8 cellular contexts compared by ENCODE assay signal in the genomic region with DNA sequence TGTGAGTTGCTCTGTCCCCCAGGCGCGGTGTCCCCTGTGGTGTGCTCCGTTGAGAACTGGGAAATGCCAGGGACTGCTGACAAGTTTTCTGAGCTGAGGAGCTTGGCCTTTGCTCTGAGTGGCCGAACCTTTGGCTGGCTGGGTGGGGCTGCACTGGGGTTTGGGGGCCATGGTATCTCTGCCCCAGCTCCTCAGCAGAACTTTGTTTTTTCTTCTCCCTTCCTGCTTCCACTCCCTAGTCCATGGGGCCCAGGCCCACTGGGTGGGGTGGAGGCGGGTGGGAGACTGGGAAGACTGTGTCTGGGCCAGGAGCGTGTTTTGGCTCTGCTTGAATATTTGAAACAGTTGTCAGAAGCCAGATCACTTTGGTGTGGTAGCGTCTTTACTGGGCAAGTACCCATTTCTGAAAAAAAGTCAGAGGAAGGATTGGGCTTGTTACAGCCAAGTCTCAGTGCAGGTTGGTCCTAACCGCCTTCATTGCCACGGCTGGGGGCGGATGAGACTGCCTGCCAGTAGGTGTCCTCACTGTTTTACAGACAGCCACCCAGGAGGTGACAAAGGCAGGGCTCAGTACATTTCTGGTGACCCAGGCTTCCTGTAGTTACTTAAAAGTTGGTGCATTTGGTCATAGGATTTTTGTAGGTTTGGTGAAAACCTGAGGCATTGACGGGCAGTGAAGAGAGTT.
A peak's percentile ranks its signal among the peaks of the same experiment; 100 is the strongest.
DNase-seq lines count a peak whose midpoint lies in the region; ATAC-seq and TF ChIP-seq lines count a peak whose summit lies in the region.

No MANE protein-coding gene starts in this region.

- H3K9me3 ChIP-seq in BLaER1 (no peaks in the 10 kb centered on the region), lung (ENCODE audit: control insufficient read depth in 2 of 2, insufficient read depth in 1 of 2, low read length in 1 of 2) (no peaks in the 10 kb centered on the region)

- ATAC-seq in lung (ENCODE audit: insufficient read depth, low FRiP score) (no peak), HG03354 (IDR thresholded peaks at IDR 0.05; ENCODE audit: poor library complexity, severe bottlenecking, unreplicated experiment) (no peak), GM19467 (IDR thresholded peaks at IDR 0.05; ENCODE audit: unreplicated experiment) (no peak)

- H4K20me1 ChIP-seq in BLaER1, result peaks cover 71% of the 10 kb centered on the region

- peak overlapping the region; percentile 59 for H3K27ac ChIP-seq in BLaER1
- peak overlapping the region; percentile 80 to 90 for H3K27ac ChIP-seq in lung (ENCODE audit: low read depth in 1 of 2, low read length in 1 of 2)
- peak overlapping the region; percentile 75 for H3K27ac ChIP-seq in temporal lobe (ENCODE audit: low read depth, low read length)

- H3K27me3 ChIP-seq in BLaER1 (no peaks in the 10 kb centered on the region), lung (ENCODE audit: control insufficient read depth, insufficient read depth) (no peaks in the 10 kb centered on the region)

- TF ChIP-seq CTCF in GM13977 (IDR thresholded peaks at IDR 0.05; ENCODE audit: extremely low read depth, insufficient read depth, missing control alignments) (peak; percentile 57), lung (IDR thresholded peaks at IDR 0.05; ENCODE audit: control extremely low read depth, extremely low read depth) (peak; percentile 33)

- peak overlapping the region; percentile 66 for H3K4me2 ChIP-seq in BLaER1

- H3K4me1 ChIP-seq in BLaER1, result peaks cover 84% of the 10 kb centered on the region
- peaks cover 13 to 31% of the 10 kb centered on the region in 2 donors for H3K4me1 ChIP-seq in lung (ENCODE audit: control insufficient read depth in 2 of 2, insufficient read depth in 2 of 2, low read length in 2 of 2)

- in situ Hi-C loops in GM13977 (cut with MboI; ENCODE audit: low pct_unique_long_range_greater_than_20kb, low sequenced_read_pairs, unreplicated experiment), result no loop called here

- H3K4me3 ChIP-seq in BLaER1, result no peak overlapping the region
- H3K4me3 ChIP-seq in lung, result peak overlapping the region; percentile 47

- DNase-seq in GM13977 (ENCODE audit: low spot score), result peak; percentile 80
- peak; percentile 43 to 53 for DNase-seq in SHP77 (lab: John Stamatoyannopoulos, UW)
- DNase-seq in dermis blood vessel endothelial cell, result peak; percentile 70
- no peak for DNase-seq in lung (ENCODE audit: low spot score)

- 31 to 67% methylated on average over 11 of the region's 11 CpGs for WGBS in lung, 2 donors

- H3K9ac ChIP-seq in BLaER1, result peak overlapping the region; percentile 49

- H3K36me3 ChIP-seq in BLaER1 (no peaks in the 10 kb centered on the region), lung (ENCODE audit: control insufficient read depth in 2 of 2, insufficient read depth in 2 of 2, low read length in 2 of 2) (peaks cover 0 to 2% of the 10 kb centered on the region in 2 donors)
